ENCODE assay signal across 1 cellular context in the genomic region with DNA sequence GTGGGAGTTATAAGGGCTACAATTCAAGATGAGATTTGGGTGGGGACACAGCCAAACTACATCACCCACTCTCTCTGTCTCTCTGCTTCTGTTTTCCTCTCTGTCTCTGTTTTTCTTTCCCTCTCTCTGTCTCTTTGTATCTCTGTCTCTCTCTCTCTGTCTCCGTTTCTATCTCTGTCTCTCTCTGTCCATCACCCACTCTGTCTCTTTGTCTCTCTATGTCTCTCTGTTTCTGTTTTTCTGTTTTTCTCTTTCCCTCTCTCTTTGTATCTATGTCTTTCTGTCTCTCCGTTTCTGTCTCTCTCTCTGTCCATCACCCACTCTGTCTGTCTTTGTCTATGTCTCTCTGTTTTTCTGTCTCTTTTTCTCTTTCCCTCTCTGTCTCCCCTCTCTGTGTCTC.
TF ChIP-seq lines count a peak whose summit lies in the region.

No MANE protein-coding gene starts in this region.

TF ChIP-seq in WTC11, 78 proteins besides CTCF, POLR2A, EP300 and RAD21 (continued from another document):
- no peak for TF ChIP-seq CREM (CRISPR knock-in tag; IDR thresholded peaks at IDR 0.05)
- TF ChIP-seq ZNF416 (CRISPR knock-in tag; IDR thresholded peaks at IDR 0.05) = no peak
- no peak for TF ChIP-seq NR2C2 (CRISPR knock-in tag; IDR thresholded peaks at IDR 0.05)
- TF ChIP-seq, protein P1, sequence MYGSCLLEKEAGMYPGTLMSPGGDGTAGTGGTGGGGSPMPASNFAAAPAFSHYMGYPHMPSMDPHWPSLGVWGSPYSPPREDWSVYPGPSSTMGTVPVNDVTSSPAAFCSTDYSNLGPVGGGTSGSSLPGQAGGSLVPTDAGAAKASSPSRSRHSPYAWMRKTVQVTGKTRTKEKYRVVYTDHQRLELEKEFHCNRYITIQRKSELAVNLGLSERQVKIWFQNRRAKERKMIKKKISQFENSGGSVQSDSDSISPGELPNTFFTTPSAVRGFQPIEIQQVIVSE (CRISPR knock-in tag; IDR thresholded peaks at IDR 0.05; ENCODE audit: borderline replicate concordance) = no peak
